ENCODE assay signal across 10 cellular contexts in the genomic region with DNA sequence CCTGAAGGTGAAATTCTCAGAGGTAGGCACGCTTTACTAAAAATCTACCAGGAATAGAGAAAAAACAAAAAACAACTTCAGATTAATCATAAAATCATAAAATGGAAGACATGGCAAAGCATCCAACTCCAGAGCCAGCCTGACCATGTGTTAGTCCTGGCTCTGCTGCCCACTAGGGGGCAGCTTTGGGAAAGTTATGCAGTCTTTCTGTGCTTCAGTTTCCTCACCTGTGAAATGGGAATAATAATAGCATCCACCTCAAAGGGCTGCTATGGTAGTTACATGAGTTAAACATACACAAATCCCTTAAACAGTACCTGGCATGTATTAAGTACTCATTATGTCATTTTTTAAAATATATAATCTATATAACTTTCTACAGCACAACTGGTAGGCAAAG. TPM values are rescaled to one million over a fixed set of nuclear protein-coding genes. Genes with fewer than 3 reads are reported as not detected.
DNase-seq lines count a peak whose midpoint lies in the region; ATAC-seq and TF ChIP-seq lines count a peak whose summit lies in the region.
"Had no signal": no experiment of that assay in that cellular context is flagged by ENCODE, and none has a peak within 500 bp of the region (broad histone marks: within the 10 kb centered on the region; RNA-seq: fewer than 3 reads in every experiment).

No MANE protein-coding gene starts in this region.

- no peaks in the 10 kb centered on the region for H3K4me1 Mint-ChIP-seq in osteocyte (ENCODE audit: unreplicated experiment)
- H3K4me1 Mint-ChIP-seq: CD4-positive, CD25-positive, alpha-beta regulatory T cell had no signal

- H3K27ac Mint-ChIP-seq in osteocyte (ENCODE audit: unreplicated experiment) = no peak overlapping the region
- H3K27ac Mint-ChIP-seq: CD4-positive, CD25-positive, alpha-beta regulatory T cell had no signal

- no peak for ATAC-seq in body of pancreas

- TF ChIP-seq CTCF in LNCaP clone FGC (IDR thresholded peaks at IDR 0.05; ENCODE audit: control insufficient read depth, extremely low read depth, insufficient read depth) (peak; percentile 44), body of pancreas (IDR thresholded peaks at IDR 0.05) (peak in 6 of 7 experiments; percentile 32 to 52 (median 44)), osteocyte (IDR thresholded peaks at IDR 0.05) (peak; percentile 56), ovary (IDR thresholded peaks at IDR 0.05) (no peak)

- no peaks in the 10 kb centered on the region for H3K27me3 ChIP-seq in body of pancreas
- no peaks in the 10 kb centered on the region for H3K27me3 ChIP-seq in ovary

- no peaks in the 10 kb centered on the region for H3K9me3 ChIP-seq in body of pancreas
- H3K9me3 ChIP-seq in ovary = no peaks in the 10 kb centered on the region

- no peaks in the 10 kb centered on the region for H3K4me1 ChIP-seq in body of pancreas
- H3K4me1 ChIP-seq in ovary (ENCODE audit: insufficient read depth) = no peaks in the 10 kb centered on the region

- TF ChIP-seq EP300 in ovary (IDR thresholded peaks at IDR 0.05) = no peak

- H3K36me3 ChIP-seq in body of pancreas (replicated peaks in 1 of 2; ENCODE audit: insufficient read depth in 1 of 2, low read depth in 2 of 2) = no peaks in the 10 kb centered on the region
- no peaks in the 10 kb centered on the region for H3K36me3 ChIP-seq in ovary

- no peaks in the 10 kb centered on the region for H3K9me3 Mint-ChIP-seq in osteocyte (ENCODE audit: unreplicated experiment)

- peak; percentile 10 for DNase-seq in NCI-H2171 treated with DMSO at 0.1 percent for 48 hours (lab: John Stamatoyannopoulos, UW)
- no peak for DNase-seq in NCI-H2171 (lab: John Stamatoyannopoulos, UW)
- DNase-seq in LNCaP clone FGC (ENCODE audit: low read depth) = no peak
- DNase-seq in body of pancreas = peak; percentile 36 to 62 (median 40)
- no peak for DNase-seq in osteocyte (ENCODE audit: extremely low spot score, unreplicated experiment)
- no peak for DNase-seq in inferior parietal cortex (ENCODE audit: extremely low spot score)
- DNase-seq in ovary = no peak
- no peak for DNase-seq in activated naive CD4-positive, alpha-beta T cell treated with anti-CD3 and anti-CD28 coated beads, Interleukin-2, amount 50 U/mL, for 16 hours
- DNase-seq: NCI-H510A treated with DMSO at 0.1 percent for 48 hours had no signal

- no peak for TF ChIP-seq POLR2A in body of pancreas (IDR thresholded peaks at IDR 0.05)
- no peak for TF ChIP-seq POLR2A in ovary (IDR thresholded peaks at IDR 0.05)

- no peaks in the 10 kb centered on the region for H3K27me3 Mint-ChIP-seq in osteocyte (ENCODE audit: unreplicated experiment)
- H3K27me3 Mint-ChIP-seq: CD4-positive, CD25-positive, alpha-beta regulatory T cell had no signal

- no peak overlapping the region for H3K4me3 ChIP-seq in LNCaP clone FGC (ENCODE audit: low read depth, low read length)
- no peak overlapping the region for H3K4me3 ChIP-seq in body of pancreas
- no peak overlapping the region for H3K4me3 ChIP-seq in ovary

- H3K27ac ChIP-seq in body of pancreas (no peak overlapping the region), ovary (no peak overlapping the region)

- intact Hi-C loops in body of pancreas (cut with DNase I) = no loop called here
- intact Hi-C loops in ovary (cut with DNase I) = no loop called here

- WGBS in body of pancreas, 2 donors = 92 to 97% methylated on average over 1 of the region's 1 CpG
- WGBS in ovary, 3 donors = 0 to 62% (median 50%) methylated on average over 1 of the region's 1 CpG

- no peaks in the 10 kb centered on the region for H3K36me3 Mint-ChIP-seq in osteocyte (ENCODE audit: unreplicated experiment)
- H3K36me3 Mint-ChIP-seq: CD4-positive, CD25-positive, alpha-beta regulatory T cell had no signal

- H3K4me3 Mint-ChIP-seq in osteocyte (ENCODE audit: unreplicated experiment) = no peak overlapping the region
- H3K4me3 Mint-ChIP-seq: CD4-positive, CD25-positive, alpha-beta regulatory T cell had no signal

RNA-seq across cellular contexts. Expression of a gene that starts 52.3 kb away (rescaled TPM):
- 10 to 100 TPM in 1 of 2 donors, 1 to 10 TPM in 1; 5.9 to 15.0 TPM for total RNA-seq in body of pancreas
- 27.6 and 30.4 TPM in 2 replicates for total RNA-seq in osteocyte
- total RNA-seq in ovary = 10 to 100 TPM; 13.1 to 26.9 (median 18.6) TPM
- polyA plus RNA-seq in ovary = 10 to 100 TPM; 10.1 to 12.9 TPM
- total RNA-seq: CD4-positive, CD25-positive, alpha-beta regulatory T cell had no signal
- polyA plus RNA-seq: CD4-positive, CD25-positive, alpha-beta regulatory T cell had no signal

Comparison
In these comparisons a context has a peak if more than half of its experiments do, and no peak if none do; other contexts are left out.
1. DNase-seq: peak in NCI-H2171 treated with DMSO at 0.1 percent for 48 hours (single experiment) and body of pancreas (4 of 4); none in NCI-H2171 (single experiment), LNCaP clone FGC (single experiment), osteocyte (single experiment), inferior parietal cortex (single experiment), ovary (0 of 5) and activated naive CD4-positive, alpha-beta T cell treated with anti-CD3 and anti-CD28 coated beads, Interleukin-2, amount 50 U/mL, for 16 hours (single experiment).
2. CTCF ChIP-seq: peak in LNCaP clone FGC (single experiment), body of pancreas (6 of 7) and osteocyte (single experiment); none in ovary (0 of 3).